In the genomic region with DNA sequence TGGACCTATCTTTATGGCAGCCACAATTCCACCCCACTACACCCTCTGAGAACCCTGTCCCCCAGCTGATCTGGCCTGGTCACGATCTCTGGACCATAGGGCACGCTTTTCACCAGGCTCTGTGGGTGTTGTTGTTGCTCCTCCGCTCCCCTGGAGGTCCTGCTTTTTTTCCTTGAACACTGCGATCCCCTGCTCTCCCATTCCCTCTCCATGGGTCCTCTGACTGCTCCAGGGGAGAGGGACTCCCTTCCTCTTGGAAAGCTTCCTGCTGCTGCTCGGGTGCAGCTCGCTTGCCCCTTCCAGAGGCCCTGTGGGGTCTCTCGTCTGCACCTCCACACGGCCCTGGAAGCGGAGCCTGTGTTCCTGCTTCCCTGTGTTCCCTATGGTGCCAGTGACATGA, we compare ENCODE assay signal across 21 cellular contexts. TPM values are rescaled to one million over a fixed set of nuclear protein-coding genes. Genes with fewer than 3 reads are reported as not detected.
DNase-seq lines count a peak whose midpoint lies in the region; ATAC-seq and TF ChIP-seq lines count a peak whose summit lies in the region.
"Had no signal": no experiment of that assay in that cellular context is flagged by ENCODE, and none has a peak within 500 bp of the region (broad histone marks: within the 10 kb centered on the region; RNA-seq: fewer than 3 reads in every experiment).

No MANE protein-coding gene starts in this region.

- H3K4me1 ChIP-seq in GM23338 (ENCODE audit: insufficient read depth) (no peaks in the 10 kb centered on the region), Panc1 (ENCODE audit: control insufficient read depth, insufficient read depth, low read length) (no peaks in the 10 kb centered on the region)
- H3K4me1 ChIP-seq: SJSA1 had no signal

- TF ChIP-seq CTCF in GM23338 (conservative IDR thresholded peaks at IDR 0.05; ENCODE audit: low read depth in 2 of 2) (no peak), Panc1 (IDR thresholded peaks at IDR 0.05) (no peak), neural crest cell (conservative IDR thresholded peaks at IDR 0.05) (no peak)

- no peak overlapping the region for H3K4me2 ChIP-seq in GM23338
- H3K4me2 ChIP-seq: A549; BLaER1 treated with 17β-estradiol and CSF1 and Interleukin-3, amounts not matched to agents 10 nM and 100 nM; KMS-11 had no signal

- H3K36me3 Mint-ChIP-seq in GM23338 (ENCODE audit: low read depth) (no peaks in the 10 kb centered on the region; the same call in 2 of the 3 replicates), neural crest cell (ENCODE audit: low read depth) (no peaks in the 10 kb centered on the region)
- peaks cover 76% of the 10 kb centered on the region for H3K36me3 Mint-ChIP-seq in dendritic cell treated with granulocyte-macrophage colony-stimulating factor and Interleukin-4, amounts not matched to agents 40 ng/mL and 50 ng/mL, for 4 days (ENCODE audit: low read depth)

- POLR2A ChIA-PET in Panc1 (lab: Charles Lee), result no interaction called here

- H3K27ac ChIP-seq in GM23338 (ENCODE audit: low read depth) (no peak overlapping the region), Panc1 (ENCODE audit: low read length) (no peak overlapping the region)
- H3K27ac ChIP-seq: A549; BLaER1 treated with 17β-estradiol and CSF1 and Interleukin-3, amounts not matched to agents 10 nM and 100 nM; KMS-11; SJSA1 had no signal

- BruUV-seq in Panc1 (replicated peaks; lab: Mats Ljungman, UMichigan), result no TSS peak

- ATAC-seq in GM23338 (peak; percentile 44), Panc1 (peak; percentile 35; the same call in 1 of the 2 replicates), esophagus mucosa (no peak), sciatic nerve (no peak)
- ATAC-seq: A549 had no signal

- H3K27me3 ChIP-seq in GM23338 (ENCODE audit: insufficient read depth) (no peaks in the 10 kb centered on the region), Panc1 (ENCODE audit: control insufficient read depth, insufficient read depth, low read length) (no peaks in the 10 kb centered on the region)
- H3K27me3 ChIP-seq: BLaER1 treated with 17β-estradiol and CSF1 and Interleukin-3, amounts not matched to agents 10 nM and 100 nM; SJSA1 had no signal

- no peaks in the 10 kb centered on the region for H3F3A ChIP-seq in GM23338 (replicated peaks; ENCODE audit: low read depth)

- H3K27ac Mint-ChIP-seq in GM23338 (no peak overlapping the region; the same call in 1 of the 2 replicates), neural crest cell (ENCODE audit: unreplicated experiment) (peak overlapping the region; percentile 8)
- H3K27ac Mint-ChIP-seq in dendritic cell treated with granulocyte-macrophage colony-stimulating factor and Interleukin-4, amounts not matched to agents 40 ng/mL and 50 ng/mL, for 4 days, result peak overlapping the region; percentile 20

- H3K36me3 ChIP-seq in GM23338 (ENCODE audit: insufficient read depth) (no peaks in the 10 kb centered on the region), Panc1 (ENCODE audit: control insufficient read depth, insufficient read depth, low read length) (no peaks in the 10 kb centered on the region)
- H3K36me3 ChIP-seq: SJSA1 had no signal

- intact Hi-C loops in Panc1 (cut with micrococcal nuclease; ENCODE audit: unreplicated experiment) (no loop called here), sciatic nerve (cut with DNase I) (no loop called here)
- intact Hi-C loops in dendritic cell treated with granulocyte-macrophage colony-stimulating factor and Interleukin-4, amounts not matched to agents 40 ng/mL and 50 ng/mL, for 4 days (cut with micrococcal nuclease), result no loop called here

- CTCF ChIA-PET in Panc1 (lab: Charles Lee), result no interaction called here

- H3K9me3 Mint-ChIP-seq in GM23338 (no peaks in the 10 kb centered on the region), neural crest cell (no peaks in the 10 kb centered on the region)
- no peaks in the 10 kb centered on the region for H3K9me3 Mint-ChIP-seq in dendritic cell treated with granulocyte-macrophage colony-stimulating factor and Interleukin-4, amounts not matched to agents 40 ng/mL and 50 ng/mL, for 4 days
- H3K9me3 Mint-ChIP-seq: CD8-positive, alpha-beta memory T cell had no signal

- no peak for DNase-seq in GM23338 (ENCODE audit: low spot score)
- DNase-seq in Panc1 (ENCODE audit: low read depth, low spot score), result no peak
- no peak for DNase-seq in neural crest cell (ENCODE audit: low read depth, low spot score)
- no peak for DNase-seq in germinal center (ENCODE audit: low spot score)
- DNase-seq in sciatic nerve (ENCODE audit: low spot score), result no peak
- DNase-seq in DMS53 (lab: John Stamatoyannopoulos, UW), result no peak
- DNase-seq: CD8-positive, alpha-beta memory T cell; DMS79; MV-4-11; NCI-H1417; NCI-H187; NCI-H2107; NCI-H2227 treated with DMSO at 0.1 percent for 48 hours; NCI-H510A treated with DMSO at 0.1 percent for 48 hours had no signal

- H3K4me1 Mint-ChIP-seq in GM23338 (peaks cover 10% of the 10 kb centered on the region), neural crest cell (peaks cover 14% of the 10 kb centered on the region)
- peaks cover 65% of the 10 kb centered on the region for H3K4me1 Mint-ChIP-seq in dendritic cell treated with granulocyte-macrophage colony-stimulating factor and Interleukin-4, amounts not matched to agents 40 ng/mL and 50 ng/mL, for 4 days (ENCODE audit: low read depth)

- no peaks in the 10 kb centered on the region for H4K20me1 ChIP-seq in GM23338 (replicated peaks; ENCODE audit: insufficient read depth)
- H4K20me1 ChIP-seq: BLaER1 treated with 17β-estradiol and CSF1 and Interleukin-3, amounts not matched to agents 10 nM and 100 nM had no signal

- no peaks in the 10 kb centered on the region for H3K79me2 ChIP-seq in GM23338 (replicated peaks; ENCODE audit: insufficient read depth)

- in situ Hi-C loops in Panc1 (cut with HindIII; ENCODE audit: low pct_unique_long_range_greater_than_20kb, low sequenced_read_pairs), result no loop called here

- H3K4me3 Mint-ChIP-seq in GM23338 (no peak overlapping the region), neural crest cell (no peak overlapping the region)
- H3K4me3 Mint-ChIP-seq in dendritic cell treated with granulocyte-macrophage colony-stimulating factor and Interleukin-4, amounts not matched to agents 40 ng/mL and 50 ng/mL, for 4 days, result no peak overlapping the region
- H3K4me3 Mint-ChIP-seq: CD8-positive, alpha-beta memory T cell had no signal

- H2AFZ ChIP-seq in GM23338, result no peak overlapping the region

- H3K9me3 ChIP-seq in Panc1 (ENCODE audit: control insufficient read depth, insufficient read depth, low read depth, low read length), result no peaks in the 10 kb centered on the region
- H3K9me3 ChIP-seq: A549, SJSA1 had no signal

- peaks cover 7% of the 10 kb centered on the region for H3K27me3 Mint-ChIP-seq in GM23338 (ENCODE audit: insufficient read depth, low read depth, poor library complexity)
- H3K27me3 Mint-ChIP-seq in dendritic cell treated with granulocyte-macrophage colony-stimulating factor and Interleukin-4, amounts not matched to agents 40 ng/mL and 50 ng/mL, for 4 days, result no peaks in the 10 kb centered on the region
- no peaks in the 10 kb centered on the region for H3K27me3 Mint-ChIP-seq in neural crest cell (ENCODE audit: low read depth)
- H3K27me3 Mint-ChIP-seq: CD8-positive, alpha-beta memory T cell had no signal

- H3K9me2 ChIP-seq in GM23338 (ENCODE audit: insufficient read depth), result no peaks in the 10 kb centered on the region; the same call in 1 of the 2 replicates

- H3K4me3 ChIP-seq in GM23338 (no peak overlapping the region), Panc1 (ENCODE audit: low read depth in 2 of 2, low read length in 2 of 2) (no peak overlapping the region)
- H3K4me3 ChIP-seq: A549; BLaER1 treated with 17β-estradiol and CSF1 and Interleukin-3, amounts not matched to agents 10 nM and 100 nM; SJSA1 had no signal

TF ChIP-seq in GM23338, 12 proteins besides CTCF, POLR2A, EP300 and RAD21:
- TF ChIP-seq EZH2phosphoT487 (IDR thresholded peaks at IDR 0.05; ENCODE audit: unreplicated experiment) (no peak), ZNF114 (CRISPR knock-in tag; IDR thresholded peaks at IDR 0.05) (no peak), CREB1 (CRISPR knock-in tag; IDR thresholded peaks at IDR 0.05; ENCODE audit: low read depth) (no peak), ZNF331 (CRISPR knock-in tag; IDR thresholded peaks at IDR 0.05; ENCODE audit: low read depth) (no peak)

RNA-seq across cellular contexts. Expression of a gene that starts 53.5 kb away (rescaled TPM):
- total RNA-seq in GM23338 (2014; rRNA removed; shearing (Covaris generic)), result 14.6 and 17.8 TPM in 2 replicates
- 13.8 and 15.8 TPM in 2 replicates for polyA plus RNA-seq in GM23338 (2016; fragmentation: Nextera tagmentation; extraction: Ambion mirVana)
- 21.8 TPM for total RNA-seq in Panc1 (2021; ENCODE audit: unreplicated experiment)
- 7.3 TPM for polyA plus RNA-seq in Panc1 (2012; ENCODE audit: insufficient read length)
- 5.0 and 5.4 TPM in 2 replicates for total RNA-seq in neural crest cell
- total RNA-seq in esophagus mucosa, result 2.1 TPM
- 7.0 TPM for total RNA-seq in sciatic nerve
- total RNA-seq: HT-29 had no signal

Comparison
In these comparisons a context has a peak if more than half of its experiments do, and no peak if none do; other contexts are left out.
1. ATAC-seq: peak in GM23338 (single experiment) and Panc1 (single experiment); none in esophagus mucosa (single experiment) and sciatic nerve (single experiment).